In the genomic region with DNA sequence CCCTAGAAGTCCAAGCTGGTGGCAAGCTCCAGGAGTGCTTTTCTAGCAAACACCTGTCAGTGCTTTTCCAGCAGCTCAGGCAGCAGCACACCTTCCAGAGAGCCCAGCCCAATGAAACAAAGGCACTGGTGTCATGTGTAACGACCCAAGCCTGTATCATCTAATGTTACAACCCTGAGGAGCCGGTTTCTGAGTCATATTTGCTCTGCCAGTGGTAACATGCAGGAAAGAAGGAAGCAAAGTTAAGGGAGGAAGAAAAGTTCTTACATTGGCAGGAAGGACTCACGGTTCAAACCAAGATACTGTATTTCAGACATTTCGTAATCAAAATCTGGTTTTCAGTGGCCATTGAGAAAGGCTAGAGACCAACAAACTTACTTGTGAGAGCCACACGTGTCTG, we compare ENCODE assay signal across 9 cellular contexts. TPM values are rescaled to one million over a fixed set of nuclear protein-coding genes. Genes with fewer than 3 reads are reported as not detected.
DNase-seq lines count a peak whose midpoint lies in the region; ATAC-seq and TF ChIP-seq lines count a peak whose summit lies in the region.
"Had no signal": no experiment of that assay in that cellular context is flagged by ENCODE, and none has a peak within 500 bp of the region (broad histone marks: within the 10 kb centered on the region; RNA-seq: fewer than 3 reads in every experiment).

ANKRD22 (minus strand) TSS at position 139 of the 400 bp plus-strand sequence. CDS start 237 bp downstream, outside the sequence.

- no peaks in the 10 kb centered on the region for H3K36me3 Mint-ChIP-seq in progenitor cell of endocrine pancreas (ENCODE audit: insufficient read depth)

- H3K4me3 ChIP-seq in GM12865 (ENCODE audit: low read depth, low read length), result no peak within 1 kb of the TSS

- DNase-seq in GM12865 (ENCODE audit: low read depth) (peak; percentile 20), NCI-H526 (lab: John Stamatoyannopoulos, UW) (peak; percentile 69 to 78), epithelial cell of prostate (ENCODE audit: low read depth, low spot score) (peak; percentile 98), non-pigmented ciliary epithelial cell (ENCODE audit: low read depth) (peak; percentile 24), mesenteric fat pad (ENCODE audit: low spot score) (no peak), progenitor cell of endocrine pancreas (ENCODE audit: low spot score, unreplicated experiment) (no peak)
- no peak for DNase-seq in stimulated activated naive CD8-positive, alpha-beta T cell treated with anti-CD3 and anti-CD28 coated beads, Interleukin-15, Interleukin-2, amounts not matched to agents 100 U/mL and 50 U/mL, for 24 hours

- ATAC-seq in stimulated activated naive CD8-positive, alpha-beta T cell treated with anti-CD3 and anti-CD28 coated beads, Interleukin-15, Interleukin-2, amounts not matched to agents 100 U/mL and 50 U/mL, for 24 hours, result no peak
- no peak for ATAC-seq in HG03439 (IDR thresholded peaks at IDR 0.05; ENCODE audit: unreplicated experiment)

- peaks cover 5% of the 10 kb centered on the region for H3K4me1 Mint-ChIP-seq in progenitor cell of endocrine pancreas (ENCODE audit: low read depth)

- TF ChIP-seq CTCF in GM12865 (IDR thresholded peaks at IDR 0.05; ENCODE audit: insufficient read depth, low read depth, low read length, missing control alignments) (no peak), progenitor cell of endocrine pancreas (IDR thresholded peaks at IDR 0.05; ENCODE audit: unreplicated experiment) (no peak)

- H3K27ac Mint-ChIP-seq in progenitor cell of endocrine pancreas, result no peak within 1 kb of the TSS

- no peaks in the 10 kb centered on the region for H3K9me3 Mint-ChIP-seq in progenitor cell of endocrine pancreas (ENCODE audit: low read depth)

- H3K27ac ChIP-seq in epithelial cell of prostate, result peak within 1 kb of the TSS; percentile 80

- no peak within 1 kb of the TSS for H3K4me3 Mint-ChIP-seq in progenitor cell of endocrine pancreas (ENCODE audit: low read depth)

- H3K27me3 Mint-ChIP-seq in progenitor cell of endocrine pancreas, result peaks cover 4% of the 10 kb centered on the region

RNA-seq across cellular contexts. Expression of gene ANKRD22, which starts in this region (rescaled TPM):
- total RNA-seq in mesenteric fat pad (0.80 TPM), progenitor cell of endocrine pancreas (0.18 TPM in 1 of 2 replicates, not detected in the other)
- total RNA-seq: dermis microvascular lymphatic vessel endothelial cell had no signal

Comparison
In these comparisons a context has a peak if more than half of its experiments do, and no peak if none do; other contexts are left out.
1. DNase-seq: peak in GM12865 (single experiment), NCI-H526 (2 of 2), epithelial cell of prostate (single experiment) and non-pigmented ciliary epithelial cell (single experiment); none in mesenteric fat pad (single experiment), stimulated activated naive CD8-positive, alpha-beta T cell treated with anti-CD3 and anti-CD28 coated beads, Interleukin-15, Interleukin-2, amounts not matched to agents 100 U/mL and 50 U/mL, for 24 hours (single experiment) and progenitor cell of endocrine pancreas (single experiment).